ENCODE assay signal across 7 cellular contexts in genomic region chr2:87518056-87518455, GRCh38.
A peak's percentile ranks its signal among the peaks of the same experiment; 100 is the strongest.
DNase-seq lines count a peak whose midpoint lies in the region; ATAC-seq and TF ChIP-seq lines count a peak whose summit lies in the region.
"Not testable (repeated sequence)": the region's sequence is repeated elsewhere in the genome, so short reads cannot be mapped to it uniquely, and the experiment has no call there.

No MANE protein-coding gene starts in this region.

- not testable (repeated sequence) for H3K9me2 ChIP-seq in Karpas-422 (replicated peaks; ENCODE audit: insufficient read depth, low read length); SU-DHL-6 (replicated peaks; ENCODE audit: insufficient read depth, low read length)

- H3K9ac ChIP-seq in Karpas-422 (ENCODE audit: low read length) (peak overlapping the region; percentile 73), SU-DHL-6 (ENCODE audit: low read length) (peak overlapping the region; percentile 59)
- H3K9ac ChIP-seq in mesenchymal stem cell (ENCODE audit: low read length); trophoblast cell (ENCODE audit: low read length): not testable (repeated sequence)

- H4K12ac ChIP-seq in trophoblast cell (ENCODE audit: low read depth, low read length) = not testable (repeated sequence)

- H2AK5ac ChIP-seq in mesenchymal stem cell (ENCODE audit: low read length, severe bottlenecking); trophoblast cell (ENCODE audit: low read length): not testable (repeated sequence)

- not testable (repeated sequence) for H2BK5ac ChIP-seq in mesenchymal stem cell (ENCODE audit: low read depth, low read length, poor library complexity, severe bottlenecking); trophoblast cell (ENCODE audit: low read depth, low read length, poor library complexity)

- not testable (repeated sequence) for H4K20me1 ChIP-seq in Karpas-422 (ENCODE audit: insufficient read depth, low read depth, low read length); SU-DHL-6 (ENCODE audit: low read depth, low read length)

- CTCF ChIA-PET in CD4-positive, alpha-beta T cell (lab: Charles Lee) = not testable (repeated sequence)

- WGBS in mesenchymal stem cell = 100% methylated on average over 3 of the region's 6 CpGs
- WGBS in trophoblast cell (ENCODE audit: extremely low coverage, insufficient coverage, insufficient read length) = no CpG with 5 or more reads among the region's 6 CpGs

- not testable (repeated sequence) for H3K14ac ChIP-seq in mesenchymal stem cell (ENCODE audit: low read length in 2 of 2); trophoblast cell (ENCODE audit: low read length)

- not testable (repeated sequence) for H3K79me1 ChIP-seq in mesenchymal stem cell (replicated peaks; ENCODE audit: low read length, poor library complexity, severe bottlenecking); trophoblast cell (ENCODE audit: low read length)

- H3K4me1 ChIP-seq in Karpas-422 (ENCODE audit: low read length) = peaks cover 60% of the 10 kb centered on the region
- not testable (repeated sequence) for H3K4me1 ChIP-seq in mesenchymal stem cell (ENCODE audit: control insufficient read depth, insufficient read depth, low read depth, low read length); trophoblast cell (ENCODE audit: control insufficient read depth in 1 of 2, insufficient read depth in 2 of 2, low read length in 2 of 2)

- H3K4me2 ChIP-seq in Karpas-422 (ENCODE audit: low read depth, low read length, poor library complexity, severe bottlenecking) = peak overlapping the region; percentile 75
- peak overlapping the region; percentile 48 for H3K4me2 ChIP-seq in SU-DHL-6 (ENCODE audit: low read depth, low read length, poor library complexity, severe bottlenecking)
- H3K4me2 ChIP-seq in mesenchymal stem cell (ENCODE audit: low read length, poor library complexity, severe bottlenecking); trophoblast cell (ENCODE audit: low read length): not testable (repeated sequence)

- not testable (repeated sequence) for H2BK12ac ChIP-seq in mesenchymal stem cell (ENCODE audit: low read length in 2 of 2); trophoblast cell (ENCODE audit: low read length)

- not testable (repeated sequence) for DNase-seq in CD4-positive, alpha-beta T cell; activated T-cell treated with anti-CD3 and anti-CD28 coated beads, Interleukin-2, amount 50 U/mL, for 72 hours; mesenchymal stem cell; trophoblast cell
- peak; percentile 86 for DNase-seq in Karpas-422
- DNase-seq in activated naive CD8-positive, alpha-beta T cell treated with anti-CD3 and anti-CD28 coated beads, Interleukin-2, amount 50 U/mL, for 24 hours = peak; percentile 4

- H3K18ac ChIP-seq in mesenchymal stem cell (ENCODE audit: low read depth in 1 of 2, low read length in 2 of 2); trophoblast cell (ENCODE audit: low read length): not testable (repeated sequence)

- intact Hi-C loops in CD4-positive, alpha-beta T cell (cut with DNase I, micrococcal nuclease) = not testable (repeated sequence)

- not testable (repeated sequence) for H3K9me3 ChIP-seq in CD4-positive, alpha-beta T cell (ENCODE audit: control insufficient read depth, low read length); Karpas-422 (ENCODE audit: low read length); SU-DHL-6 (ENCODE audit: insufficient read depth, low read length); mesenchymal stem cell (ENCODE audit: control insufficient read depth, low read length); trophoblast cell (ENCODE audit: insufficient read depth, low read depth, low read length)

- peaks cover 12% of the 10 kb centered on the region for H3F3A ChIP-seq in SU-DHL-6 (ENCODE audit: insufficient read depth)

- peaks cover 40% of the 10 kb centered on the region for H3K79me2 ChIP-seq in Karpas-422 (ENCODE audit: low read length)
- H3K79me2 ChIP-seq in SU-DHL-6 (ENCODE audit: insufficient read depth, low read length); trophoblast cell (ENCODE audit: control insufficient read depth, insufficient read depth, low read length, poor library complexity): not testable (repeated sequence)

- H3K4ac ChIP-seq in mesenchymal stem cell (ENCODE audit: low read depth in 1 of 2, low read length in 2 of 2) = not testable (repeated sequence)
- H3K4ac ChIP-seq in trophoblast cell (ENCODE audit: low read depth, low read length) = peak overlapping the region; percentile 79

- H3K4me3 ChIP-seq in Karpas-422 (ENCODE audit: low read length) = peak overlapping the region; percentile 56; the same call in 1 of the 2 replicates
- not testable (repeated sequence) for H3K4me3 ChIP-seq in SU-DHL-6 (ENCODE audit: insufficient read depth, low read length, poor library complexity, severe bottlenecking); mesenchymal stem cell (ENCODE audit: insufficient read depth in 1 of 2, low read depth in 1 of 2, low read length in 2 of 2); trophoblast cell (ENCODE audit: low read depth, low read length)

- H3K23ac ChIP-seq in mesenchymal stem cell (ENCODE audit: low read length in 2 of 2); trophoblast cell (ENCODE audit: low read length): not testable (repeated sequence)

- not testable (repeated sequence) for ATAC-seq in CD4-positive, alpha-beta T cell (ENCODE audit: poor library complexity); activated T-cell treated with anti-CD3 and anti-CD28 coated beads, Interleukin-2, amount 50 U/mL, for 72 hours (replicated peaks in 1 of 2); activated naive CD8-positive, alpha-beta T cell treated with anti-CD3 and anti-CD28 coated beads, Interleukin-2, amount 50 U/mL, for 24 hours

- H3K36me3 ChIP-seq in Karpas-422 (ENCODE audit: insufficient read depth, low read length); SU-DHL-6 (ENCODE audit: low read length); mesenchymal stem cell (ENCODE audit: control insufficient read depth in 1 of 2, insufficient read depth in 2 of 2, low read depth in 1 of 2, low read length in 2 of 2); trophoblast cell (ENCODE audit: control insufficient read depth in 1 of 2, insufficient read depth in 2 of 2, low read length in 2 of 2): not testable (repeated sequence)

- H4K91ac ChIP-seq in mesenchymal stem cell (ENCODE audit: low read length); trophoblast cell (ENCODE audit: low read depth, low read length): not testable (repeated sequence)

- peak overlapping the region; percentile 49 for H2BK120ac ChIP-seq in mesenchymal stem cell (ENCODE audit: low read depth, low read length)
- not testable (repeated sequence) for H2BK120ac ChIP-seq in trophoblast cell (ENCODE audit: insufficient read depth, low read length, poor library complexity)

- POLR2A ChIA-PET in CD4-positive, alpha-beta T cell (lab: Charles Lee) = not testable (repeated sequence)

- not testable (repeated sequence) for H2BK15ac ChIP-seq in mesenchymal stem cell (ENCODE audit: low read depth, poor library complexity, severe bottlenecking)

- H3K27me3 ChIP-seq in CD4-positive, alpha-beta T cell (ENCODE audit: control insufficient read depth, insufficient read depth, low read length); Karpas-422 (ENCODE audit: low read length); SU-DHL-6 (ENCODE audit: low read length); mesenchymal stem cell (ENCODE audit: control insufficient read depth in 1 of 2, insufficient read depth in 1 of 2, low read length in 2 of 2); trophoblast cell (ENCODE audit: insufficient read depth, low read length): not testable (repeated sequence)

- H3K27me3 Mint-ChIP-seq in CD4-positive, alpha-beta T cell; activated T-cell treated with anti-CD3 and anti-CD28 coated beads, Interleukin-2, amount 50 U/mL, for 72 hours (ENCODE audit: low read depth); activated naive CD8-positive, alpha-beta T cell treated with anti-CD3 and anti-CD28 coated beads, Interleukin-2, amount 50 U/mL, for 24 hours: not testable (repeated sequence)

- not testable (repeated sequence) for H3K9me3 Mint-ChIP-seq in CD4-positive, alpha-beta T cell; activated T-cell treated with anti-CD3 and anti-CD28 coated beads, Interleukin-2, amount 50 U/mL, for 72 hours; activated naive CD8-positive, alpha-beta T cell treated with anti-CD3 and anti-CD28 coated beads, Interleukin-2, amount 50 U/mL, for 24 hours

- H3K4me1 Mint-ChIP-seq in CD4-positive, alpha-beta T cell (ENCODE audit: low read depth) = peaks cover 31% of the 10 kb centered on the region
- peaks cover 44% of the 10 kb centered on the region for H3K4me1 Mint-ChIP-seq in activated T-cell treated with anti-CD3 and anti-CD28 coated beads, Interleukin-2, amount 50 U/mL, for 72 hours (ENCODE audit: low read depth)
- H3K4me1 Mint-ChIP-seq in activated naive CD8-positive, alpha-beta T cell treated with anti-CD3 and anti-CD28 coated beads, Interleukin-2, amount 50 U/mL, for 24 hours = peaks cover 63% of the 10 kb centered on the region

- H3K36me3 Mint-ChIP-seq in CD4-positive, alpha-beta T cell (ENCODE audit: low read depth); activated T-cell treated with anti-CD3 and anti-CD28 coated beads, Interleukin-2, amount 50 U/mL, for 72 hours (ENCODE audit: insufficient read depth in 2 of 2): not testable (repeated sequence)
- H3K36me3 Mint-ChIP-seq in activated naive CD8-positive, alpha-beta T cell treated with anti-CD3 and anti-CD28 coated beads, Interleukin-2, amount 50 U/mL, for 24 hours (ENCODE audit: low read depth) = peaks cover 30% of the 10 kb centered on the region

- TF ChIP-seq CTCF in CD4-positive, alpha-beta T cell (IDR thresholded peaks at IDR 0.05); SU-DHL-6 (IDR thresholded peaks at IDR 0.05; ENCODE audit: insufficient read depth, low read length, poor library complexity, severe bottlenecking): not testable (repeated sequence)

- not testable (repeated sequence) for H3K27ac ChIP-seq in CD4-positive, alpha-beta T cell (ENCODE audit: low read depth, low read length); mesenchymal stem cell (ENCODE audit: low read length, poor library complexity, severe bottlenecking); trophoblast cell (ENCODE audit: low read depth, low read length)
- H3K27ac ChIP-seq in Karpas-422 (ENCODE audit: low read length) (peak overlapping the region; percentile 95), SU-DHL-6 (ENCODE audit: low read depth, low read length) (peak overlapping the region; percentile 95)

- not testable (repeated sequence) for H3K4me3 Mint-ChIP-seq in CD4-positive, alpha-beta T cell; activated naive CD8-positive, alpha-beta T cell treated with anti-CD3 and anti-CD28 coated beads, Interleukin-2, amount 50 U/mL, for 24 hours
- peak overlapping the region; percentile 28 to 31 for H3K4me3 Mint-ChIP-seq in activated T-cell treated with anti-CD3 and anti-CD28 coated beads, Interleukin-2, amount 50 U/mL, for 72 hours

- H3K27ac Mint-ChIP-seq in CD4-positive, alpha-beta T cell = peak overlapping the region; percentile 62
- not testable (repeated sequence) for H3K27ac Mint-ChIP-seq in activated T-cell treated with anti-CD3 and anti-CD28 coated beads, Interleukin-2, amount 50 U/mL, for 72 hours
- H3K27ac Mint-ChIP-seq in activated naive CD8-positive, alpha-beta T cell treated with anti-CD3 and anti-CD28 coated beads, Interleukin-2, amount 50 U/mL, for 24 hours = peak overlapping the region; percentile 90

- not testable (repeated sequence) for H2AFZ ChIP-seq in Karpas-422 (ENCODE audit: low read length); SU-DHL-6 (ENCODE audit: low read depth, low read length, severe bottlenecking); mesenchymal stem cell (ENCODE audit: low read depth, low read length); trophoblast cell (ENCODE audit: insufficient read depth, low read length, poor library complexity)

- H4K8ac ChIP-seq in mesenchymal stem cell (ENCODE audit: low read length); trophoblast cell (ENCODE audit: low read depth, low read length): not testable (repeated sequence)
